Comparison of ENCODE assay signal across 14 cellular contexts in genomic region chr22:44456661-44457412, GRCh38.
"Had no signal": no experiment of that assay in that cellular context is flagged by ENCODE, and none has a peak within 500 bp of the region (broad histone marks: within the 10 kb centered on the region; RNA-seq: fewer than 3 reads in every experiment).

No MANE protein-coding gene starts in this region.

- H3K9me3 ChIP-seq: lower lobe of right lung, neutrophil, thyroid gland had no signal

- H3K27me3 ChIP-seq: neutrophil, thyroid gland had no signal

- H3K4me1 ChIP-seq: lower lobe of right lung, thyroid gland had no signal

- H3K4me3 Mint-ChIP-seq: dendritic cell treated with granulocyte-macrophage colony-stimulating factor and Interleukin-4, amounts not matched to agents 40 ng/mL and 50 ng/mL, for 4 days; naive B cell had no signal

- DNase-seq: activated CD4-positive, CD25-positive, alpha-beta regulatory T cell treated with anti-CD3 and anti-CD28 coated beads, Interleukin-2, amount 50 U/mL, for 72 hours; activated naive CD4-positive, alpha-beta T cell treated with Interleukin-2 at 50 U/mL for 16 hours; caudate nucleus; hypothalamus; lower lobe of right lung; midbrain; naive B cell; posterior cingulate gyrus; small intestine; SW 1271; T-helper 9 cell; thyroid gland had no signal

- H3K27ac Mint-ChIP-seq: dendritic cell treated with granulocyte-macrophage colony-stimulating factor and Interleukin-4, amounts not matched to agents 40 ng/mL and 50 ng/mL, for 4 days; naive B cell had no signal

- H3K36me3 ChIP-seq: lower lobe of right lung, neutrophil, thyroid gland had no signal

- ATAC-seq: lower lobe of right lung had no signal

- H3K27ac ChIP-seq: neutrophil, thyroid gland had no signal

- H3K4me3 ChIP-seq: lower lobe of right lung, thyroid gland had no signal
